21 cellular contexts compared by ENCODE assay signal in the genomic region with DNA sequence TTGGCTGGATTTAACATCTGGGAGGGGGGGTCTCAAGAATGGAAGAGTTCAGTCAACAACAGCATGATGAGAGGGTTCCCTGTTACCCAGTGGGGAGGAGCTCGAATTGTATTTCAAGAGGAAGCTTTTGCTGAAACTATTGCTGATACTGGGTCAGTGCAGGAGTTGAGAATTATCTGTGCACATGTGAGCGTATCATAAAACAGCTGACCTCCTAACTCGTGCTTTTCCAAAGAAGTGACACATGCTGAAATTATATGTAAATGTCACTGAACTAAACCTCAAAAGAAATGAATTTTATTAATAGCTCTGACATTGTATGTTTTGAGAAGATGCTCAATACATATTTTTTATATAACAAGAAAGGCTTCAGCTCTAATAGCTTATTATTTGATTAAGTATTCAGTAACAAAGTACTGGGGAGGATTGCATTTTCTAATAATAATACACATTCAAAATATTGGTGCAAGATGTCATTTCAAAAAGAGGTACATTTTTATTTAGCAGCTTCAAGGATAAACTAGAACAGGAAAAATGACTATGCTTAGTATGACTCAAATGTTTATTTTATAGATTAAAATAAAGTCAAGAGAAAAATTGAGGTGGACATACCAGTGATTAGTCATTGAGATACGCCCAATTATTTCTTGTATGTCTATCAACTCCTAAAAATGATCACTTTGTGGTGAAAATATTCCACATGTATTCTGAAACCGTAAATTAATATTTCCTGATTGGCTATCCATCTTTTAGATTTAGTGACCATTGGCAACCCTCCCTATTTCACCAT.
A peak's percentile ranks its signal among the peaks of the same experiment; 100 is the strongest.
DNase-seq lines count a peak whose midpoint lies in the region; ATAC-seq, FAIRE-seq and TF ChIP-seq lines count a peak whose summit lies in the region.
"Had no signal": no experiment of that assay in that cellular context is flagged by ENCODE, and none has a peak within 500 bp of the region (broad histone marks: within the 10 kb centered on the region; RNA-seq: fewer than 3 reads in every experiment).

No MANE protein-coding gene starts in this region.

- POLR2A ChIA-PET in PC-3 (lab: Charles Lee; ENCODE audit: unreplicated experiment) (no interaction called here), endothelial cell of umbilical vein (lab: Charles Lee) (no interaction called here)

- intact Hi-C loops in PC-3 (cut with micrococcal nuclease) = loop anchor here (2.0 kb wide), 1 partner anchor 43 kb away; no protein-coding TSS in a partner anchor
- intact Hi-C loops in endothelial cell of umbilical vein (cut with micrococcal nuclease) = loop anchor here (5.0 kb wide), 1 partner anchor 95 kb away; a partner anchor contains a TSS

- H3K9me1 ChIP-seq in endothelial cell of umbilical vein (replicated peaks; ENCODE audit: control insufficient read depth, extremely low read depth, insufficient read depth, low read length) = no peaks in the 10 kb centered on the region

- CTCF ChIA-PET in PC-3 (lab: Charles Lee) = interaction anchor here (0.6 to 0.7 kb wide), 2 partner anchors 32 to 397 kb away, joined by 3 to 5 read pairs; no protein-coding TSS in a partner anchor
- CTCF ChIA-PET in endothelial cell of umbilical vein (lab: Charles Lee) = interaction anchor here (0.8 to 1.7 kb wide), 14 partner anchors 8 to 380 kb away, joined by 3 to 9 read pairs (median 4); a partner anchor contains a TSS

- H2AFZ ChIP-seq in PC-3 (ENCODE audit: low read length) (no peak overlapping the region), endothelial cell of umbilical vein (ENCODE audit: low read depth, low read length) (no peak overlapping the region), neural progenitor cell (replicated peaks) (no peak overlapping the region)

- ATAC-seq in PC-3 (peak; percentile 75), GM19397 (IDR thresholded peaks at IDR 0.05; ENCODE audit: unreplicated experiment) (no peak)
- ATAC-seq: activated CD4-positive, CD25-positive, alpha-beta regulatory T cell treated with anti-CD3 and anti-CD28 coated beads, Interleukin-2, amount 50 U/mL, for 24 hours; left colon; naive thymus-derived CD4-positive, alpha-beta T cell had no signal

- peak overlapping the region; percentile 23; the same call in 1 of the 2 replicates for H3K9ac ChIP-seq in PC-3 (ENCODE audit: low read length)
- H3K9ac ChIP-seq in endothelial cell of umbilical vein (replicated peaks; ENCODE audit: extremely low read depth, insufficient read depth, low read length) = no peak overlapping the region
- H3K9ac ChIP-seq in neural progenitor cell = no peak overlapping the region

- no peak for TF ChIP-seq POLR2A in endothelial cell of umbilical vein (IDR thresholded peaks at IDR 0.05; ENCODE audit: low read depth, low read length)

- FAIRE-seq in endothelial cell of umbilical vein (lab: Jason Lieb, UNC) = peak; percentile 26
- FAIRE-seq: GM18507 had no signal

- TF ChIP-seq CTCF in PC-3 (conservative IDR thresholded peaks at IDR 0.05; ENCODE audit: low read depth, low read length) (no peak), endothelial cell of umbilical vein (IDR thresholded peaks at IDR 0.05; ENCODE audit: extremely low read depth in 1 of 2, insufficient read depth in 1 of 2, low read depth in 1 of 2, low read length in 2 of 2) (no peak), neural progenitor cell (IDR thresholded peaks at IDR 0.05) (no peak)

- BruUV-seq in PC-3 (replicated peaks; lab: Mats Ljungman, UMichigan) (no TSS peak), endothelial cell of umbilical vein (replicated peaks; lab: Mats Ljungman, UMichigan) (no TSS peak)

- H3K4me1 Mint-ChIP-seq in neural progenitor cell = no peaks in the 10 kb centered on the region
- H3K4me1 Mint-ChIP-seq: B cell had no signal

- H3K4me3 Mint-ChIP-seq in neural progenitor cell = no peak overlapping the region
- H3K4me3 Mint-ChIP-seq: activated naive CD4-positive, alpha-beta T cell treated with anti-CD3 and anti-CD28 coated beads, Interleukin-2, amount 50 U/mL, for 24 hours; B cell; naive thymus-derived CD4-positive, alpha-beta T cell had no signal

- peaks cover 5% of the 10 kb centered on the region for H3K9me3 Mint-ChIP-seq in neural progenitor cell
- H3K9me3 Mint-ChIP-seq: activated naive CD4-positive, alpha-beta T cell treated with anti-CD3 and anti-CD28 coated beads, Interleukin-2, amount 50 U/mL, for 24 hours had no signal

- no peaks in the 10 kb centered on the region for H3K27me3 ChIP-seq in PC-3 (ENCODE audit: low read length)
- H3K27me3 ChIP-seq in endothelial cell of umbilical vein (ENCODE audit: control insufficient read depth in 2 of 2, insufficient read depth in 2 of 2, low read length in 2 of 2) = no peaks in the 10 kb centered on the region
- no peaks in the 10 kb centered on the region for H3K27me3 ChIP-seq in neural progenitor cell

- no peaks in the 10 kb centered on the region for H3K79me2 ChIP-seq in PC-3 (ENCODE audit: low read length)
- H3K79me2 ChIP-seq in endothelial cell of umbilical vein (ENCODE audit: control insufficient read depth, insufficient read depth, low read length) = no peaks in the 10 kb centered on the region
- no peaks in the 10 kb centered on the region for H3K79me2 ChIP-seq in neural progenitor cell (ENCODE audit: low read depth)

- no peaks in the 10 kb centered on the region for H3K9me3 ChIP-seq in PC-3 (ENCODE audit: low read length)
- no peaks in the 10 kb centered on the region for H3K9me3 ChIP-seq in endothelial cell of umbilical vein (replicated peaks; ENCODE audit: control insufficient read depth, insufficient read depth, low read length)
- no peaks in the 10 kb centered on the region for H3K9me3 ChIP-seq in neural progenitor cell (ENCODE audit: low read depth)

- dilution Hi-C loops in endothelial cell of umbilical vein (cut with MboI; ENCODE audit: extremely low pct_ligation_motif_present, low sequenced_read_pairs) = no loop called here

- H3K27ac ChIP-seq in PC-3 (ENCODE audit: low read length) (peak overlapping the region; percentile 86), endothelial cell of umbilical vein (ENCODE audit: insufficient read depth, low read depth, low read length) (peak overlapping the region; percentile 28), neural progenitor cell (no peak overlapping the region)

- no peaks in the 10 kb centered on the region for H3K27me3 Mint-ChIP-seq in neural progenitor cell (ENCODE audit: insufficient read depth, low read depth)
- H3K27me3 Mint-ChIP-seq: activated naive CD4-positive, alpha-beta T cell treated with anti-CD3 and anti-CD28 coated beads, Interleukin-2, amount 50 U/mL, for 24 hours; B cell; naive thymus-derived CD4-positive, alpha-beta T cell had no signal

- peak overlapping the region; percentile 18 for H3K27ac Mint-ChIP-seq in neural progenitor cell
- H3K27ac Mint-ChIP-seq: activated naive CD4-positive, alpha-beta T cell treated with anti-CD3 and anti-CD28 coated beads, Interleukin-2, amount 50 U/mL, for 24 hours; B cell had no signal

- H4K20me1 ChIP-seq in PC-3 (ENCODE audit: low read length) (no peaks in the 10 kb centered on the region), endothelial cell of umbilical vein (replicated peaks; ENCODE audit: control insufficient read depth, extremely low read depth, insufficient read depth, low read length) (no peaks in the 10 kb centered on the region), neural progenitor cell (ENCODE audit: low read depth) (no peaks in the 10 kb centered on the region)

- H3F3A ChIP-seq in PC-3 (ENCODE audit: low read length, unreplicated experiment) (no peaks in the 10 kb centered on the region), neural progenitor cell (ENCODE audit: low read depth) (no peaks in the 10 kb centered on the region)

- H3K4me1 ChIP-seq in PC-3 (ENCODE audit: insufficient read depth, low read length) (peaks cover 46% of the 10 kb centered on the region), endothelial cell of umbilical vein (ENCODE audit: control insufficient read depth, extremely low read depth, insufficient read depth, low read length) (peaks cover 20% of the 10 kb centered on the region), neural progenitor cell (no peaks in the 10 kb centered on the region)

- DNase-seq in HCEC 1CT = peak; percentile 82
- peak; percentile 81 for DNase-seq in PC-3
- peak; percentile 38 for DNase-seq in endothelial cell of umbilical vein (ENCODE audit: low read depth, low spot score)
- DNase-seq in neural progenitor cell (ENCODE audit: low spot score) = no peak
- no peak for DNase-seq in activated effector memory CD4-positive, alpha-beta T cell treated with anti-CD3 and anti-CD28 coated beads, Interleukin-2, amount 50 U/mL, for 16 hours
- DNase-seq in NCI-H1436 treated with DMSO at 0.1 percent for 48 hours (lab: John Stamatoyannopoulos, UW) = no peak
- DNase-seq: activated T-cell treated with anti-CD3 and anti-CD28 coated beads, Interleukin-2, amount 50 U/mL, for 48 hours; erythroblast; KG1; left colon; naive thymus-derived CD4-positive, alpha-beta T cell; NCI-H1092 treated with DMSO at 0.1 percent for 48 hours; NCI-H2081 treated with DMSO at 0.1 percent for 48 hours; NCI-H510A treated with DMSO at 0.1 percent for 48 hours; RPMI8226; stimulated activated CD8-positive, alpha-beta memory T cell treated with anti-CD3 and anti-CD28 coated beads, Interleukin-4, amount 100 ng/mL, for 48 hours had no signal

- H3K9me2 ChIP-seq in PC-3 (replicated peaks; ENCODE audit: low read length) = no peaks in the 10 kb centered on the region

- H3K4me2 ChIP-seq in PC-3 (ENCODE audit: low read length) (peak overlapping the region; percentile 70), endothelial cell of umbilical vein (ENCODE audit: insufficient read depth, low read length) (peak overlapping the region; percentile 48), neural progenitor cell (no peak overlapping the region)

- H3K36me3 ChIP-seq in PC-3 (ENCODE audit: low read depth, low read length) = no peaks in the 10 kb centered on the region
- H3K36me3 ChIP-seq in endothelial cell of umbilical vein (ENCODE audit: control insufficient read depth in 2 of 2, extremely low read depth in 1 of 2, insufficient read depth in 2 of 2, low read length in 2 of 2) = no peaks in the 10 kb centered on the region
- no peaks in the 10 kb centered on the region for H3K36me3 ChIP-seq in neural progenitor cell

- H3K36me3 Mint-ChIP-seq in neural progenitor cell = no peaks in the 10 kb centered on the region

- H3K4me3 ChIP-seq in PC-3 (ENCODE audit: low read length) = no peak overlapping the region
- H3K4me3 ChIP-seq in endothelial cell of umbilical vein (replicated peaks in 1 of 3; ENCODE audit: insufficient read depth in 1 of 3, low read depth in 1 of 3, low read length in 3 of 3) = no peak overlapping the region
- H3K4me3 ChIP-seq in neural progenitor cell = no peak overlapping the region

TF ChIP-seq in endothelial cell of umbilical vein, 7 proteins besides CTCF, POLR2A, EP300 and RAD21:
- TF ChIP-seq JUN (IDR thresholded peaks at IDR 0.05; ENCODE audit: borderline replicate concordance, insufficient read depth, insufficient read length, low read depth) (peak; percentile 60), FOS (IDR thresholded peaks at IDR 0.05; ENCODE audit: borderline replicate concordance, insufficient read depth, low read length) (peak; percentile 87)
- TF ChIP-seq, protein P1, sequence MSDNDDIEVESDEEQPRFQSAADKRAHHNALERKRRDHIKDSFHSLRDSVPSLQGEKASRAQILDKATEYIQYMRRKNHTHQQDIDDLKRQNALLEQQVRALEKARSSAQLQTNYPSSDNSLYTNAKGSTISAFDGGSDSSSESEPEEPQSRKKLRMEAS (IDR thresholded peaks at IDR 0.05; ENCODE audit: insufficient read depth, insufficient read length) = no peak
TF ChIP-seq in endothelial cell of umbilical vein: peak in this region for 2.

Comparison
In these comparisons a context has a peak if more than half of its experiments do, and no peak if none do; other contexts are left out.
1. DNase-seq: peak in HCEC 1CT (single experiment), PC-3 (single experiment) and endothelial cell of umbilical vein (single experiment); none in neural progenitor cell (single experiment), activated effector memory CD4-positive, alpha-beta T cell treated with anti-CD3 and anti-CD28 coated beads, Interleukin-2, amount 50 U/mL, for 16 hours (single experiment) and NCI-H1436 treated with DMSO at 0.1 percent for 48 hours (single experiment).